ENCODE assay signal across 9 cellular contexts in genomic region chr6:44388876-44389275, GRCh38. TPM values are rescaled to one million over a fixed set of nuclear protein-coding genes. Genes with fewer than 3 reads are reported as not detected.
DNase-seq lines count a peak whose midpoint lies in the region; ATAC-seq, FAIRE-seq and TF ChIP-seq lines count a peak whose summit lies in the region.
"Had no signal": no experiment of that assay in that cellular context is flagged by ENCODE, and none has a peak within 500 bp of the region (broad histone marks: within the 10 kb centered on the region; RNA-seq: fewer than 3 reads in every experiment).

No MANE protein-coding gene starts in this region.

- POLR2A ChIA-PET in CD4-positive, alpha-beta T cell (lab: Charles Lee) = interaction anchor here (0.7 kb wide), 1 partner anchor 1679 kb away, joined by 3 read pairs; no protein-coding TSS in a partner anchor

- peaks cover 10% of the 10 kb centered on the region for H3K36me3 ChIP-seq in neural progenitor cell

- peaks cover 40% of the 10 kb centered on the region for H3K4me1 Mint-ChIP-seq in CD4-positive, alpha-beta T cell (ENCODE audit: low read depth)
- peaks cover 32% of the 10 kb centered on the region for H3K4me1 Mint-ChIP-seq in neural progenitor cell

- peaks cover 11% of the 10 kb centered on the region for H3K4me1 ChIP-seq in neural progenitor cell

- no peaks in the 10 kb centered on the region for H3K9me3 ChIP-seq in CD4-positive, alpha-beta T cell (ENCODE audit: control insufficient read depth, low read length)
- no peaks in the 10 kb centered on the region for H3K9me3 ChIP-seq in neural progenitor cell (ENCODE audit: low read depth)

- DNase-seq in CD4-positive, alpha-beta T cell = no peak
- DNase-seq in LNCaP clone FGC (ENCODE audit: low read depth) = no peak
- DNase-seq in dorsolateral prefrontal cortex = no peak
- no peak for DNase-seq in neural progenitor cell (ENCODE audit: low spot score)
- DNase-seq in OCI-M1 (lab: John Stamatoyannopoulos, UW) = no peak
- no peak for DNase-seq in GM12891 (ENCODE audit: insufficient read length, low spot score)
- DNase-seq in stimulated activated CD4-positive, alpha-beta T cell treated with anti-CD3 and anti-CD28 coated beads, Interleukin-2, amount 100 ng/mL, for 48 hours = no peak
- DNase-seq in stimulated activated CD4-positive, alpha-beta T cell treated with anti-CD3 and anti-CD28 coated beads, Interleukin-15, amount 100 ng/mL, for 24 hours = no peak
- DNase-seq: effector CD4-positive, alpha-beta T cell had no signal

- H3K9me3 Mint-ChIP-seq in CD4-positive, alpha-beta T cell = no peaks in the 10 kb centered on the region
- no peaks in the 10 kb centered on the region for H3K9me3 Mint-ChIP-seq in neural progenitor cell

- H3K27ac ChIP-seq in CD4-positive, alpha-beta T cell (ENCODE audit: low read depth, low read length) = no peak overlapping the region
- peak overlapping the region in 3 of 59 donors; percentile 97 to 99 (median 98) for H3K27ac ChIP-seq in dorsolateral prefrontal cortex
- H3K27ac ChIP-seq in neural progenitor cell = no peak overlapping the region

- no peak for ATAC-seq in CD4-positive, alpha-beta T cell (ENCODE audit: poor library complexity)

- peaks cover 13% of the 10 kb centered on the region for H3F3A ChIP-seq in neural progenitor cell (ENCODE audit: low read depth)

- no peak overlapping the region for H2AFZ ChIP-seq in neural progenitor cell (replicated peaks)

- no peak for TF ChIP-seq CTCF in CD4-positive, alpha-beta T cell (IDR thresholded peaks at IDR 0.05)
- TF ChIP-seq CTCF in LNCaP clone FGC (IDR thresholded peaks at IDR 0.05; ENCODE audit: control insufficient read depth, extremely low read depth, insufficient read depth) (no peak), dorsolateral prefrontal cortex (IDR thresholded peaks at IDR 0.05 in 54 of 56, conservative IDR thresholded peaks at IDR 0.05 in 2 of 56; ENCODE audit: low read depth in 1 of 56, partially characterized antibody in 56 of 56) (no peak), neural progenitor cell (IDR thresholded peaks at IDR 0.05) (no peak)

- H3K4me3 ChIP-seq in LNCaP clone FGC (ENCODE audit: low read depth, low read length) (peak overlapping the region; percentile 85), dorsolateral prefrontal cortex (peak overlapping the region in 55 of 59 donors; percentile 17 to 100 (median 91)), neural progenitor cell (peak overlapping the region; percentile 69)

- H3K79me2 ChIP-seq in neural progenitor cell (ENCODE audit: low read depth) = peaks cover 59% of the 10 kb centered on the region

- no peaks in the 10 kb centered on the region for H3K27me3 ChIP-seq in CD4-positive, alpha-beta T cell (ENCODE audit: control insufficient read depth, insufficient read depth, low read length)
- no peaks in the 10 kb centered on the region for H3K27me3 ChIP-seq in dorsolateral prefrontal cortex
- H3K27me3 ChIP-seq in neural progenitor cell = no peaks in the 10 kb centered on the region

- H3K36me3 Mint-ChIP-seq in CD4-positive, alpha-beta T cell (ENCODE audit: low read depth) = peaks cover 60% of the 10 kb centered on the region
- H3K36me3 Mint-ChIP-seq in neural progenitor cell = peaks cover 25% of the 10 kb centered on the region

- H3K27ac Mint-ChIP-seq in CD4-positive, alpha-beta T cell = peak overlapping the region; percentile 93
- H3K27ac Mint-ChIP-seq in neural progenitor cell = no peak overlapping the region

- no peak for TF ChIP-seq POLR2A in GM12891 (IDR thresholded peaks at IDR 0.05; ENCODE audit: low read depth, low read length)

- peak overlapping the region; percentile 73 for H3K9ac ChIP-seq in neural progenitor cell

- CTCF ChIA-PET in CD4-positive, alpha-beta T cell (lab: Charles Lee) = interaction anchor here (0.9 kb wide), 1 partner anchor 76 kb away, joined by 3 read pairs; the partner anchor contains the start of gene AARS2

- H3K27me3 Mint-ChIP-seq in CD4-positive, alpha-beta T cell = no peaks in the 10 kb centered on the region
- H3K27me3 Mint-ChIP-seq in neural progenitor cell (ENCODE audit: insufficient read depth, low read depth) = peaks cover 2% of the 10 kb centered on the region

- H4K20me1 ChIP-seq in neural progenitor cell (ENCODE audit: low read depth) = peaks cover 34% of the 10 kb centered on the region

- H3K4me3 Mint-ChIP-seq in CD4-positive, alpha-beta T cell = peak overlapping the region; percentile 97
- H3K4me3 Mint-ChIP-seq in neural progenitor cell = peak overlapping the region; percentile 98

- H3K4me2 ChIP-seq in neural progenitor cell = peak overlapping the region; percentile 97

- FAIRE-seq in GM12891 (lab: Jason Lieb, UNC) = no peak

- intact Hi-C loops in CD4-positive, alpha-beta T cell (cut with DNase I, micrococcal nuclease) = loop anchor here in 1 of 2 experiments (5.0 kb wide), 1 partner anchor 122 kb away; the partner anchor contains the start of gene NFKBIE
- intact Hi-C loops in dorsolateral prefrontal cortex (cut with DNase I) = loop anchor here in 1 of 2 donors (5.0 kb wide), 1 partner anchor 122 kb away; the partner anchor contains the start of gene NFKBIE

TF ChIP-seq in GM12891, 5 proteins besides CTCF, POLR2A, EP300 and RAD21:
- no peak for TF ChIP-seq POU2F2 (IDR thresholded peaks at IDR 0.05; ENCODE audit: low read depth, low read length)
- TF ChIP-seq SPI1 (IDR thresholded peaks at IDR 0.05; ENCODE audit: low read depth, low read length) = no peak
- TF ChIP-seq TAF1 (IDR thresholded peaks at IDR 0.05; ENCODE audit: low read depth, low read length) = no peak
- no peak for TF ChIP-seq POLR2AphosphoS5 (IDR thresholded peaks at IDR 0.05; ENCODE audit: low read depth, low read length)
- no peak for TF ChIP-seq PAX5 (IDR thresholded peaks at IDR 0.05; ENCODE audit: insufficient read depth, low read length, severe bottlenecking)

RNA-seq across cellular contexts. Expression of gene CDC5L, which starts 1.4 kb away (rescaled TPM):
- 10 to 100 TPM; 18.9 to 19.9 TPM for total RNA-seq in CD4-positive, alpha-beta T cell
- total RNA-seq in dorsolateral prefrontal cortex (10 to 100 TPM; 13.5 to 25.8 (median 20.7) TPM), neural progenitor cell (ENCODE audit: low replicate concordance) (37.9 and 53.6 TPM in 2 replicates)
- polyA plus RNA-seq in GM12891 (2012; ENCODE audit: low read depth, missing spikeins) = 10.2 TPM

RNA-seq across cellular contexts. Expression of gene SPATS1, which starts 46.4 kb away (rescaled TPM):
- not detected for total RNA-seq in CD4-positive, alpha-beta T cell
- 1 to 10 TPM in 31 of 120 experiments, under 1 TPM in 46, not detected in 43; 0.38 to 3.1 (median 0.88) TPM for total RNA-seq in dorsolateral prefrontal cortex
- 0.25 TPM in 1 of 2 replicates, not detected in the other for total RNA-seq in neural progenitor cell (ENCODE audit: low replicate concordance)
- polyA plus RNA-seq in GM12891 (2012; ENCODE audit: low read depth, missing spikeins) = not detected
